In the genomic region with DNA sequence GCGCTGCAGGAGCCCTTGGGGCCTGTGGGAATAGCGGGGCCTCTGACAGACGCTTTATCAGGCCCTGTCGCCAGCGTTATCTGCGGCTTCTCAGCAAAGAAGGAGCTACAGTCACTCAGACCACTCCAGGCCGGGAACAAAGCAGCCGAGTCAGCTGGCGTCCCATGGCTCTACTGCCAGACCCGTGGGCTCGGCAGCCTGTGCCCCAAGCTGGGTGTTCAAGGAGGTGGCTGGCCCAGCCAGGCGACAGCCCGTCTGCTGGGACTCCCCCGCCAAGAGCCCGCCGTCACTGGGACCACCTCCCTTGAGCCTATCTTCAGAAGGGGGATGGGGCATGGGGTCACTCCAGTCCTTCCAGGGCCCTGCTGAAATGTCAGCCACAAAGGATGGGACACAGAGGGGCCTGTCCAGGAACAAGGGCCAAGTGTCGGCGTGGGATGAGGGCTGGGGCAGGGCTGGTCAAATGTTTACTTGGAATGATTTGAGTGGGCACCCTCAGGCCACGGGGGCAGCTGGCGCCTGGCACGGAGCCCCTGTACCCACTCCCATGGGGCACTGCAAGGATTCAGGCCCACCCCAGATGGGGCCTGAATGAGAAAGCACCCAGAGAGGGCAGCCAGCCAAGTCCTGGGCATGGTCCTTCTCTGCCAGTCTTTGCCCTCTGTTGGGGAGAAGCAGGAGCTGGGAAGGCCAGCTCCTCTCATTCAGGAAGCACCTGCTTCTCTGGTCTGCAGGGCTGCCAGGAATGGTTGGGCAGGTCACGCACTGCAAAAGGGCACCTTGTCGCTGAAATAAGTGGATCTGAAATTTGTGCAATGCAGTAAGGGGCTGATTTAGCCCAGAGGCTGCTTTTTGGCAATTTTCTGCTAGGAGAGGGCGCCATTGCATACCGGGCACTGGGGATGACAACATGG, we compare ENCODE assay signal across 7 cellular contexts.
DNase-seq lines count a peak whose midpoint lies in the region; ATAC-seq and TF ChIP-seq lines count a peak whose summit lies in the region.

No MANE protein-coding gene starts in this region.

- DNase-seq in astrocyte of the hippocampus (ENCODE audit: low read depth, low spot score) (peak; percentile 42), lower lobe of right lung (no peak), transverse colon (peak; percentile 10), NCI-H1930 (lab: John Stamatoyannopoulos, UW) (no peak)

- no peaks in the 10 kb centered on the region for H4K20me1 ChIP-seq in Loucy (ENCODE audit: insufficient read depth, low read length, poor library complexity, severe bottlenecking)

- H3K79me2 ChIP-seq in Loucy (ENCODE audit: insufficient read depth, low read length), result no peaks in the 10 kb centered on the region

- H3K9ac ChIP-seq in Loucy (ENCODE audit: low read depth, low read length, poor library complexity, severe bottlenecking), result peak overlapping the region; percentile 31

- TF ChIP-seq EP300 in transverse colon (IDR thresholded peaks at IDR 0.05; ENCODE audit: low read depth), result no peak

- H3K9me3 ChIP-seq in Loucy (ENCODE audit: insufficient read depth, low read depth, low read length) (no peaks in the 10 kb centered on the region), lower lobe of right lung (no peaks in the 10 kb centered on the region), transverse colon (no peaks in the 10 kb centered on the region)

- no peaks in the 10 kb centered on the region for H3K36me3 ChIP-seq in Loucy (ENCODE audit: insufficient read depth, low read length)
- H3K36me3 ChIP-seq in lower lobe of right lung, result no peaks in the 10 kb centered on the region
- no peaks in the 10 kb centered on the region for H3K36me3 ChIP-seq in transverse colon

- H3F3A ChIP-seq in Loucy (ENCODE audit: low read depth), result no peaks in the 10 kb centered on the region

- no peaks in the 10 kb centered on the region for H3K9me2 ChIP-seq in Loucy (replicated peaks; ENCODE audit: low read depth, low read length)

- H3K27me3 ChIP-seq in Loucy (ENCODE audit: insufficient read depth, low read length, poor library complexity, severe bottlenecking) (no peaks in the 10 kb centered on the region), lower lobe of right lung (ENCODE audit: low read depth) (no peaks in the 10 kb centered on the region), transverse colon (no peaks in the 10 kb centered on the region)

- ATAC-seq in lower lobe of right lung (peak in 1 of 2 donors; percentile 43), GM19328 (IDR thresholded peaks at IDR 0.05; ENCODE audit: unreplicated experiment) (no peak), HG03457 (IDR thresholded peaks at IDR 0.05; ENCODE audit: unreplicated experiment) (no peak)

- WGBS in transverse colon (ENCODE audit: low coverage in 1 of 2), 2 donors, result 88 to 93% methylated on average over 3 to 19 of the region's 25 CpGs

- no peak for TF ChIP-seq CTCF in Loucy (conservative IDR thresholded peaks at IDR 0.05; ENCODE audit: low read length)
- no peak for TF ChIP-seq CTCF in lower lobe of right lung (IDR thresholded peaks at IDR 0.05)
- TF ChIP-seq CTCF in transverse colon (IDR thresholded peaks at IDR 0.05), result no peak

- H3K4me1 ChIP-seq in Loucy (ENCODE audit: insufficient read depth, low read length, poor library complexity, severe bottlenecking) (peaks cover 10% of the 10 kb centered on the region), lower lobe of right lung (peaks cover 17% of the 10 kb centered on the region), transverse colon (peaks cover 7 to 22% (median 12%) of the 10 kb centered on the region in 4 donors)

- in situ Hi-C loops in transverse colon (cut with MboI; ENCODE audit: low pct_ligation_motif_present in 1 of 4, low pct_unique_long_range_greater_than_20kb in 1 of 4, low sequenced_read_pairs in 3 of 4), result loop anchor here in 2 of 4 donors (10.0 kb wide), 2 partner anchors 246 to 256 kb away; no protein-coding TSS in a partner anchor

- TF ChIP-seq POLR2A in transverse colon (IDR thresholded peaks at IDR 0.05), result no peak

- H3K27ac ChIP-seq in lower lobe of right lung (peak overlapping the region; percentile 14), transverse colon (peak overlapping the region; percentile 5 to 55 (median 31))

- intact Hi-C loops in lower lobe of right lung (cut with DNase I) (loop anchor here (5.0 to 10.0 kb wide), 2 partner anchors 56 to 248 kb away; no protein-coding TSS in a partner anchor), transverse colon (cut with DNase I; ENCODE audit: low total_unique reads) (loop anchor here (5.0 kb wide), 3 partner anchors 73 to 248 kb away; a partner anchor contains a TSS)

- H3K4me2 ChIP-seq in Loucy (ENCODE audit: low read depth, low read length, poor library complexity, severe bottlenecking), result peak overlapping the region; percentile 50

- peak overlapping the region; percentile 26 for H3K4me3 ChIP-seq in Loucy (ENCODE audit: low read length, poor library complexity, severe bottlenecking)
- no peak overlapping the region for H3K4me3 ChIP-seq in lower lobe of right lung
- H3K4me3 ChIP-seq in transverse colon, result no peak overlapping the region

- H2AFZ ChIP-seq in Loucy (ENCODE audit: low read length), result peak overlapping the region; percentile 74

Comparison
In these comparisons a context has a peak if more than half of its experiments do, and no peak if none do; other contexts are left out.
1. DNase-seq: peak in astrocyte of the hippocampus (single experiment) and transverse colon (single experiment); none in lower lobe of right lung (single experiment) and NCI-H1930 (0 of 2).